ENCODE assay signal across 9 cellular contexts in genomic region chr5:127870914-127871313, GRCh38.
A peak's percentile ranks its signal among the peaks of the same experiment; 100 is the strongest.
DNase-seq lines count a peak whose midpoint lies in the region; ATAC-seq and TF ChIP-seq lines count a peak whose summit lies in the region.
"Had no signal": no experiment of that assay in that cellular context is flagged by ENCODE, and none has a peak within 500 bp of the region (broad histone marks: within the 10 kb centered on the region; RNA-seq: fewer than 3 reads in every experiment).

No MANE protein-coding gene starts in this region.

- H3K4me2 ChIP-seq in osteoblast (ENCODE audit: insufficient read depth, low read length), result no peak overlapping the region

- H3K4me3 ChIP-seq in GM12865 (ENCODE audit: low read depth, low read length) (no peak overlapping the region), body of pancreas (no peak overlapping the region), A673 (ENCODE audit: low read depth, low read length, poor library complexity, severe bottlenecking) (no peak overlapping the region), osteoblast (ENCODE audit: insufficient read depth, low read length) (no peak overlapping the region)

- no peak overlapping the region for H2AFZ ChIP-seq in osteoblast (ENCODE audit: low read length)

- TF ChIP-seq POLR2A in body of pancreas (IDR thresholded peaks at IDR 0.05), result no peak

- H3K36me3 ChIP-seq in body of pancreas (replicated peaks in 1 of 2; ENCODE audit: insufficient read depth in 1 of 2, low read depth in 2 of 2) (no peaks in the 10 kb centered on the region), A673 (ENCODE audit: insufficient read depth, low read length, poor library complexity, severe bottlenecking) (no peaks in the 10 kb centered on the region), osteoblast (ENCODE audit: insufficient read depth, low read length) (no peaks in the 10 kb centered on the region)

- CTCF ChIA-PET in A673 (lab: Charles Lee), result no interaction called here

- H3K4me1 ChIP-seq in body of pancreas (peaks cover 6% of the 10 kb centered on the region), A673 (ENCODE audit: insufficient read depth, low read length, poor library complexity, severe bottlenecking) (no peaks in the 10 kb centered on the region), osteoblast (ENCODE audit: insufficient read depth, low read length) (peaks cover 12% of the 10 kb centered on the region)

- no peak overlapping the region for H3K27ac ChIP-seq in body of pancreas
- H3K27ac ChIP-seq in A673 (ENCODE audit: low read depth, low read length, poor library complexity, severe bottlenecking), result no peak overlapping the region
- H3K27ac ChIP-seq in osteoblast (ENCODE audit: low read depth, low read length), result no peak overlapping the region

- intact Hi-C loops in body of pancreas (cut with DNase I), result loop anchor here (10.0 kb wide), 1 partner anchor 334 kb away; no protein-coding TSS in a partner anchor
- intact Hi-C loops in A673 (cut with micrococcal nuclease; ENCODE audit: unreplicated experiment), result loop anchor here (10.0 kb wide), 3 partner anchors 306 to 974 kb away; no protein-coding TSS in a partner anchor

- DNase-seq in GM12865 (ENCODE audit: low read depth), result peak; percentile 69
- DNase-seq in body of pancreas, result peak in 3 of 4 donors; percentile 9 to 47 (median 24)
- peak; percentile 74 for DNase-seq in medulla oblongata (ENCODE audit: extremely low spot score)
- DNase-seq in A673 (ENCODE audit: low spot score), result no peak
- no peak for DNase-seq in osteoblast (ENCODE audit: insufficient read length, low spot score, missing footprints)
- no peak for DNase-seq in activated CD4-positive, alpha-beta T cell treated with anti-CD3 and anti-CD28 coated beads for 4 hours
- DNase-seq: DND-41 had no signal

- H3K27me3 ChIP-seq in body of pancreas, result no peaks in the 10 kb centered on the region
- peaks cover 26% of the 10 kb centered on the region for H3K27me3 ChIP-seq in A673 (replicated peaks; ENCODE audit: insufficient read depth, low read depth, low read length, poor library complexity)
- peaks cover 7% of the 10 kb centered on the region for H3K27me3 ChIP-seq in osteoblast (ENCODE audit: insufficient read depth, low read length)

- no peak for TF ChIP-seq CTCF in GM12865 (IDR thresholded peaks at IDR 0.05; ENCODE audit: insufficient read depth, low read depth, low read length, missing control alignments)
- no peak for TF ChIP-seq CTCF in body of pancreas (IDR thresholded peaks at IDR 0.05)
- TF ChIP-seq CTCF in A673 (conservative IDR thresholded peaks at IDR 0.05; ENCODE audit: low read depth, low read length), result no peak
- no peak for TF ChIP-seq CTCF in osteoblast (IDR thresholded peaks at IDR 0.05; ENCODE audit: extremely low read depth, low read depth, low read length)

- H3K79me2 ChIP-seq in osteoblast (ENCODE audit: insufficient read depth, low read length), result no peaks in the 10 kb centered on the region

- H3K9me3 ChIP-seq in body of pancreas (no peaks in the 10 kb centered on the region), A673 (ENCODE audit: low read depth, low read length, poor library complexity, severe bottlenecking) (no peaks in the 10 kb centered on the region), osteoblast (ENCODE audit: low read depth, low read length) (no peaks in the 10 kb centered on the region)

- 46 to 60% methylated on average over 4 of the region's 4 CpGs for WGBS in body of pancreas, 2 donors

- peak; percentile 63 for ATAC-seq in HG02678 (IDR thresholded peaks at IDR 0.05; ENCODE audit: unreplicated experiment)
- ATAC-seq in body of pancreas, result no peak
- no peak for ATAC-seq in HG02970 (IDR thresholded peaks at IDR 0.05; ENCODE audit: low FRiP score, unreplicated experiment)

- no TSS peak for BruUV-seq in A673 (replicated peaks; lab: Mats Ljungman, UMichigan)

- POLR2A ChIA-PET in A673 (lab: Charles Lee; ENCODE audit: low non-redundant PET), result no interaction called here

- no peaks in the 10 kb centered on the region for H4K20me1 ChIP-seq in osteoblast (ENCODE audit: insufficient read depth, low read length)

Comparison
In these comparisons a context has a peak if more than half of its experiments do, and no peak if none do; other contexts are left out.
1. DNase-seq: peak in GM12865 (single experiment), body of pancreas (3 of 4) and medulla oblongata (single experiment); none in A673 (single experiment), osteoblast (single experiment) and activated CD4-positive, alpha-beta T cell treated with anti-CD3 and anti-CD28 coated beads for 4 hours (0 of 2).